ENCODE assay signal across 8 cellular contexts in genomic region chr3:52153389-52154096, GRCh38. TPM values are rescaled to one million over a fixed set of nuclear protein-coding genes. Genes with fewer than 3 reads are reported as not detected.
DNase-seq lines count a peak whose midpoint lies in the region; ATAC-seq, FAIRE-seq and TF ChIP-seq lines count a peak whose summit lies in the region.

No MANE protein-coding gene starts in this region.

- peak overlapping the region; percentile 75 for H3K27ac ChIP-seq in GM12878 (ENCODE audit: control insufficient read depth, insufficient read depth)
- H3K27ac ChIP-seq in thoracic aorta = peak overlapping the region; percentile 73 to 81

- intact Hi-C loops in GM12878 (cut with micrococcal nuclease; ENCODE audit: unreplicated experiment) = loop anchor here (2.0 kb wide), 1 partner anchor 45 kb away; the partner anchor contains the start of gene ALAS1

- SMC1A ChIA-PET in GM12878 (lab: Charles Lee; ENCODE audit: uncharacterized antibody, unreplicated experiment) = interaction anchor here (1.0 to 1.7 kb wide), 8 partner anchors 31 to 152 kb away, joined by 3 to 10 read pairs (median 5); partner anchors contain the start of gene DUSP7

- WGBS in GM12878 (ENCODE audit: insufficient coverage, insufficient replicate concordance, low lambda C conversion rate, missing lambda C conversion rate) = 14% methylated on average over 18 of the region's 18 CpGs

- no peak for TF ChIP-seq RAD21 in GM12878 (IDR thresholded peaks at IDR 0.05; ENCODE audit: insufficient read depth, low read depth, low read length)

- H3K9me3 ChIP-seq in GM12878 (replicated peaks; ENCODE audit: control insufficient read depth, insufficient read depth, low read length) (no peaks in the 10 kb centered on the region), thoracic aorta (no peaks in the 10 kb centered on the region)

- H2AFZ ChIP-seq in GM12878 (ENCODE audit: control insufficient read depth, low read depth, low read length) = peak overlapping the region; percentile 95

- H3K4me1 ChIP-seq in GM12878 (ENCODE audit: control insufficient read depth, insufficient read depth, low read length) (peaks cover 7% of the 10 kb centered on the region), thoracic aorta (ENCODE audit: control insufficient read depth in 1 of 2, low read depth in 2 of 2) (peaks cover 9 to 11% of the 10 kb centered on the region in 2 donors)

- ATAC-seq in HG03045 (IDR thresholded peaks at IDR 0.05; ENCODE audit: unreplicated experiment) (peak; percentile 10), GM12878 (peak; percentile 34), thoracic aorta (ENCODE audit: insufficient number of reproducible peaks, low FRiP score, low read depth) (no peak)

- in situ Hi-C loops in GM12878 (cut with MboI) = no loop called here

- H4K20me1 ChIP-seq in GM12878 (ENCODE audit: control insufficient read depth, insufficient read depth) = no peaks in the 10 kb centered on the region

- H3K4me2 ChIP-seq in GM12878 (ENCODE audit: control insufficient read depth, insufficient read depth) = peak overlapping the region; percentile 87

- TF ChIP-seq POLR2A in GM12878 (IDR thresholded peaks at IDR 0.05; ENCODE audit: low read depth, low read length) = no peak

- no peak for TF ChIP-seq CTCF in GM12878 (IDR thresholded peaks at IDR 0.05 in 2 of 3, conservative IDR thresholded peaks at IDR 0.05 in 1 of 3; ENCODE audit: control insufficient read depth in 2 of 3, extremely low read depth in 1 of 3, insufficient read depth in 1 of 3, low read depth in 3 of 3, low read length in 3 of 3)
- TF ChIP-seq CTCF in thoracic aorta (IDR thresholded peaks at IDR 0.05) = no peak

- no peaks in the 10 kb centered on the region for H3K27me3 ChIP-seq in GM12878 (replicated peaks in 1 of 2; ENCODE audit: control insufficient read depth in 2 of 2, insufficient read depth in 2 of 2, low read length in 1 of 2)
- H3K27me3 ChIP-seq in thoracic aorta (replicated peaks; ENCODE audit: insufficient read depth) = no peaks in the 10 kb centered on the region

- POLR2A ChIA-PET in GM12878 (lab: Charles Lee) = interaction anchor here (0.6 to 1.6 kb wide), 5 partner anchors 43 to 158 kb away, joined by 4 to 7 read pairs (median 4); partner anchors contain the start of genes DUSP7, RPL29 and WDR82

- H3K9ac ChIP-seq in GM12878 (ENCODE audit: control insufficient read depth, insufficient read depth, low read length) = peak overlapping the region; percentile 67

- BruUV-seq in GM12878 (replicated peaks; lab: Mats Ljungman, UMichigan) = no TSS peak

- RAD21 ChIA-PET in GM12878 (lab: Charles Lee; ENCODE audit: unreplicated experiment) = interaction anchor here (0.6 to 1.7 kb wide), 13 partner anchors 9 to 472 kb away, joined by 3 to 13 read pairs (median 4); partner anchors contain the start of genes DUSP7, RRP9 and TLR9

- CTCF ChIA-PET in GM12878 (lab: Yijun Ruan, JAX) = interaction anchor here (0.6 to 2.3 kb wide), 9 partner anchors 10 to 199 kb away, joined by 3 to 20 read pairs (median 8); partner anchors contain the start of gene DUSP7

- peaks cover 11% of the 10 kb centered on the region for H3K79me2 ChIP-seq in GM12878 (ENCODE audit: control insufficient read depth, insufficient read depth, low read length)

- no peak for TF ChIP-seq EP300 in GM12878 (IDR thresholded peaks at IDR 0.05; ENCODE audit: borderline replicate concordance in 1 of 2, control insufficient read depth in 1 of 2, low read depth in 2 of 2, low read length in 2 of 2)

- peaks cover 4 to 6% of the 10 kb centered on the region in 2 experiments; a peak in 3 of 4 replicates for H3K36me3 ChIP-seq in GM12878 (ENCODE audit: control insufficient read depth in 2 of 2, insufficient read depth in 2 of 2, low read length in 1 of 2)
- no peaks in the 10 kb centered on the region for H3K36me3 ChIP-seq in thoracic aorta

- DNase-seq in activated CD4-positive, alpha-beta T cell treated with anti-CD3 and anti-CD28 coated beads for 48 hours = peak; percentile 33
- no peak for DNase-seq in activated CD4-positive, alpha-beta T cell treated with anti-CD3 and anti-CD28 coated beads, Interleukin-2, amount 50 U/mL, for 1 hour
- peak; percentile 45 for DNase-seq in NCI-H526 treated with DMSO at 0.1 percent for 48 hours (lab: John Stamatoyannopoulos, UW)
- DNase-seq in GM12878 (ENCODE audit: low read depth, low spot score) = no peak
- peak; percentile 2 for DNase-seq in kidney glomerular epithelial cell (lab: John Stamatoyannopoulos, UW)
- no peak for DNase-seq in thoracic aorta (ENCODE audit: low spot score)
- no peak for DNase-seq in putamen (ENCODE audit: low spot score)

- H3K4me3 ChIP-seq in GM12878 (peak overlapping the region; percentile 76), thoracic aorta (peak overlapping the region; percentile 72)

- peak; percentile 64 for FAIRE-seq in GM12878 (lab: Jason Lieb, UNC)

TF ChIP-seq in GM12878, 131 proteins besides CTCF, POLR2A, EP300 and RAD21 (continues in another document):
- TF ChIP-seq EGR1 (IDR thresholded peaks at IDR 0.05; ENCODE audit: borderline replicate concordance in 1 of 2, low read depth in 2 of 2, low read length in 2 of 2) = no peak
- no peak for TF ChIP-seq ESRRA (IDR thresholded peaks at IDR 0.05; ENCODE audit: low read length)
- no peak for TF ChIP-seq ZNF592 (IDR thresholded peaks at IDR 0.05)
- no peak for TF ChIP-seq HDGF (IDR thresholded peaks at IDR 0.05)

RNA-seq across cellular contexts. Expression of gene POC1A, which starts 0.7 kb away (rescaled TPM):
- 10.8 and 12.3 TPM in 2 replicates for total RNA-seq in GM12878 (2013; cell fraction: nucleolus; rRNA removed)
- total RNA-seq in GM12878 (2014; rRNA removed) = 29.8 and 30.0 TPM in 2 replicates
- total RNA-seq in GM12878 (2014; rRNA removed; fragmentation: Illumina TruSeq; extraction: Trizol) = 14.6 and 15.6 TPM in 2 replicates
- 22.9 and 23.4 TPM in 2 replicates for total RNA-seq in GM12878 (2021)
- 7.9 TPM for polyA plus RNA-seq in GM12878 (2011; ENCODE audit: low read depth)
- polyA plus RNA-seq in GM12878 (2011; rRNA removed) = 13.6 and 19.7 TPM in 2 replicates
- polyA plus RNA-seq in GM12878 (2011; cell fraction: cytosol; rRNA removed) = 25.1 and 32.3 TPM in 2 replicates
- 34.4 and 38.8 TPM in 2 replicates for polyA plus RNA-seq in GM12878 (2011; cell fraction: nucleus; rRNA removed)
- 10.5 and 12.0 TPM in 2 replicates for polyA plus RNA-seq in GM12878 (2012)
- 16.4 and 24.1 TPM in 2 replicates for polyA plus RNA-seq in GM12878 (2014; fragmentation: Illumina TruSeq; extraction: Trizol)
- 10 to 100 TPM in 1 of 2 experiments, 1 to 10 TPM in 1; 8.5 to 13.0 TPM for polyA plus RNA-seq in GM12878 (2014; fragmentation: Nextera tagmentation; extraction: Ambion mirVana)
- polyA plus RNA-seq in GM12878 (2014; rRNA removed) = 26.5 and 27.2 TPM in 2 replicates
- 10 to 100 TPM; 42.3 to 49.8 TPM for polyA plus RNA-seq in GM12878 (2016; fragmentation: Nextera tagmentation; extraction: Ambion mirVana)
- 26.1 and 31.7 TPM in 2 replicates for polyA minus RNA-seq in GM12878 (2011; rRNA and poly(A)+ RNA removed)
- 6.1 and 8.1 TPM in 2 replicates for polyA minus RNA-seq in GM12878 (2011; cell fraction: cytosol; rRNA and poly(A)+ RNA removed)
- polyA minus RNA-seq in GM12878 (2011; cell fraction: nucleus; rRNA and poly(A)+ RNA removed) = 14.5 and 19.8 TPM in 2 replicates
- 1 to 10 TPM in 1 of 2 donors, not detected in 1; 8.1 TPM for total RNA-seq in thoracic aorta

RNA-seq across cellular contexts. Expression of gene ALAS1, which starts 44.4 kb away (rescaled TPM):
- 28.6 and 30.9 TPM in 2 replicates for total RNA-seq in GM12878 (2013; cell fraction: nucleolus; rRNA removed)
- total RNA-seq in GM12878 (2014; rRNA removed) (77.4 and 89.8 TPM in 2 replicates), GM12878 (2014; rRNA removed; fragmentation: Illumina TruSeq; extraction: Trizol) (69.5 and 69.9 TPM in 2 replicates), GM12878 (2021) (75.4 and 75.9 TPM in 2 replicates), thoracic aorta (10 to 100 TPM; 28.4 to 33.3 TPM)
- 39.1 TPM for polyA plus RNA-seq in GM12878 (2011; ENCODE audit: low read depth)
- polyA plus RNA-seq in GM12878 (2011; rRNA removed) (78.1 and 95.0 TPM in 2 replicates), GM12878 (2014; fragmentation: Illumina TruSeq; extraction: Trizol) (73.0 and 103 TPM in 2 replicates), GM12878 (2014; fragmentation: Nextera tagmentation; extraction: Ambion mirVana) (100 to 1,000 TPM; 111 to 115 TPM), GM12878 (2014; rRNA removed) (78.6 and 93.1 TPM in 2 replicates), GM12878 (2016; fragmentation: Nextera tagmentation; extraction: Ambion mirVana) (100 to 1,000 TPM in 1 of 2 experiments, 10 to 100 TPM in 1; 88.4 to 102 TPM)
- polyA plus RNA-seq in GM12878 (2011; cell fraction: cytosol; rRNA removed) = 143 and 164 TPM in 2 replicates
- 63.6 and 72.3 TPM in 2 replicates for polyA plus RNA-seq in GM12878 (2011; cell fraction: nucleus; rRNA removed)
- 43.2 and 54.2 TPM in 2 replicates for polyA plus RNA-seq in GM12878 (2012)
- 58.7 and 81.0 TPM in 2 replicates for polyA minus RNA-seq in GM12878 (2011; rRNA and poly(A)+ RNA removed)
- polyA minus RNA-seq in GM12878 (2011; cell fraction: cytosol; rRNA and poly(A)+ RNA removed) = 27.3 and 33.2 TPM in 2 replicates
- polyA minus RNA-seq in GM12878 (2011; cell fraction: nucleus; rRNA and poly(A)+ RNA removed) = 10.6 and 24.6 TPM in 2 replicates

Comparison
In these comparisons a context has a peak if more than half of its experiments do, and no peak if none do; other contexts are left out.
1. DNase-seq: peak in activated CD4-positive, alpha-beta T cell treated with anti-CD3 and anti-CD28 coated beads for 48 hours (single experiment), NCI-H526 treated with DMSO at 0.1 percent for 48 hours (single experiment) and kidney glomerular epithelial cell (single experiment); none in activated CD4-positive, alpha-beta T cell treated with anti-CD3 and anti-CD28 coated beads, Interleukin-2, amount 50 U/mL, for 1 hour (single experiment), GM12878 (single experiment), thoracic aorta (single experiment) and putamen (single experiment).